ENCODE assay signal across 13 cellular contexts in genomic region chr3:52526151-52526561, GRCh38. TPM values are rescaled to one million over a fixed set of nuclear protein-coding genes. Genes with fewer than 3 reads are reported as not detected.
DNase-seq lines count a peak whose midpoint lies in the region; ATAC-seq and TF ChIP-seq lines count a peak whose summit lies in the region.
"Had no signal": no experiment of that assay in that cellular context is flagged by ENCODE, and none has a peak within 500 bp of the region (broad histone marks: within the 10 kb centered on the region; RNA-seq: fewer than 3 reads in every experiment).

No MANE protein-coding gene starts in this region.

- H2AFZ ChIP-seq in trophoblast cell (ENCODE audit: insufficient read depth, low read length, poor library complexity), result no peak overlapping the region

- H2AK5ac ChIP-seq in trophoblast cell (ENCODE audit: low read length), result peak overlapping the region; percentile 3

- H3K4me3 Mint-ChIP-seq in CD14-positive monocyte, result no peak overlapping the region
- H3K4me3 Mint-ChIP-seq: B cell had no signal

- no peak overlapping the region for H3K4me3 ChIP-seq in ascending aorta
- no peak overlapping the region for H3K4me3 ChIP-seq in trophoblast cell (ENCODE audit: low read depth, low read length)

- H2BK5ac ChIP-seq in trophoblast cell (ENCODE audit: low read depth, low read length, poor library complexity), result peak overlapping the region; percentile 28

- peak overlapping the region; percentile 1 for H2BK120ac ChIP-seq in trophoblast cell (ENCODE audit: insufficient read depth, low read length, poor library complexity)

- H3K4me1 ChIP-seq in ascending aorta, result peaks cover 0 to 19% of the 10 kb centered on the region in 2 donors
- H3K4me1 ChIP-seq in trophoblast cell (ENCODE audit: control insufficient read depth in 1 of 2, insufficient read depth in 2 of 2, low read length in 2 of 2), result peaks cover 48 to 49% of the 10 kb centered on the region in 2 experiments

- H3K9me3 Mint-ChIP-seq in CD14-positive monocyte, result no peaks in the 10 kb centered on the region

- H3K4me2 ChIP-seq in trophoblast cell (ENCODE audit: low read length), result peak overlapping the region; percentile 8

- H4K8ac ChIP-seq in trophoblast cell (ENCODE audit: low read depth, low read length), result peak overlapping the region; percentile 11

- peaks cover 5% of the 10 kb centered on the region for H3K79me2 ChIP-seq in trophoblast cell (ENCODE audit: control insufficient read depth, insufficient read depth, low read length, poor library complexity)

- peak overlapping the region; percentile 44 for H3K18ac ChIP-seq in trophoblast cell (ENCODE audit: low read length)

- DNase-seq in CD14-positive monocyte (ENCODE audit: low spot score) (peak; percentile 30), ascending aorta (ENCODE audit: low spot score in 2 of 2) (no peak), left cardiac atrium (peak; percentile 19), trophoblast cell (peak; percentile 29 to 41), NOMO-1 (lab: John Stamatoyannopoulos, UW; ENCODE audit: unreplicated experiment in 2 of 2) (no peak), A172 (ENCODE audit: low spot score) (no peak)
- DNase-seq: amygdala, NCI-H1048, NCI-H510A had no signal

- peaks cover 0 to 2% (median 1%) of the 10 kb centered on the region in 3 donors for H3K27me3 Mint-ChIP-seq in CD14-positive monocyte (ENCODE audit: low read depth in 3 of 3)
- H3K27me3 Mint-ChIP-seq: B cell had no signal

- no peaks in the 10 kb centered on the region for H3K27me3 ChIP-seq in ascending aorta
- H3K27me3 ChIP-seq in trophoblast cell (ENCODE audit: insufficient read depth, low read length), result no peaks in the 10 kb centered on the region

- H3K9ac ChIP-seq in trophoblast cell (ENCODE audit: low read length), result no peak overlapping the region

- TF ChIP-seq CTCF in CD14-positive monocyte (IDR thresholded peaks at IDR 0.05) (no peak), ascending aorta (IDR thresholded peaks at IDR 0.05) (no peak)

- peak overlapping the region; percentile 60 for H4K91ac ChIP-seq in trophoblast cell (ENCODE audit: low read depth, low read length)

- peaks cover 46 to 66% of the 10 kb centered on the region in 2 donors for H3K36me3 Mint-ChIP-seq in CD14-positive monocyte

- H3K14ac ChIP-seq in trophoblast cell (ENCODE audit: low read length), result peak overlapping the region; percentile 28

- H3K36me3 ChIP-seq in ascending aorta (peaks cover 9 to 11% of the 10 kb centered on the region in 2 donors), trophoblast cell (ENCODE audit: control insufficient read depth in 1 of 2, insufficient read depth in 2 of 2, low read length in 2 of 2) (peaks cover 58 to 67% of the 10 kb centered on the region in 2 experiments)

- intact Hi-C loops in CD14-positive monocyte (cut with micrococcal nuclease), result no loop called here
- intact Hi-C loops in ascending aorta (cut with DNase I), result no loop called here
- intact Hi-C loops in left cardiac atrium (cut with DNase I), result no loop called here

- no peak overlapping the region for H4K12ac ChIP-seq in trophoblast cell (ENCODE audit: low read depth, low read length)

- H3K4me1 Mint-ChIP-seq in CD14-positive monocyte, result peaks cover 3% of the 10 kb centered on the region
- H3K4me1 Mint-ChIP-seq: B cell had no signal

- peaks cover 20% of the 10 kb centered on the region for H3K79me1 ChIP-seq in trophoblast cell (ENCODE audit: low read length)

- no peak overlapping the region for H3K23ac ChIP-seq in trophoblast cell (ENCODE audit: low read length)

- H3K27ac ChIP-seq in ascending aorta, result peak overlapping the region; percentile 68 to 85
- peak overlapping the region; percentile 78 for H3K27ac ChIP-seq in trophoblast cell (ENCODE audit: low read depth, low read length)

- H2BK12ac ChIP-seq in trophoblast cell (ENCODE audit: low read length), result peak overlapping the region; percentile 24

- no peaks in the 10 kb centered on the region for H3K9me3 ChIP-seq in ascending aorta
- peaks cover 3% of the 10 kb centered on the region for H3K9me3 ChIP-seq in trophoblast cell (ENCODE audit: insufficient read depth, low read depth, low read length)

- H3K4ac ChIP-seq in trophoblast cell (ENCODE audit: low read depth, low read length), result no peak overlapping the region

- ATAC-seq in left cardiac atrium (no peak), GM18511 (IDR thresholded peaks at IDR 0.05; ENCODE audit: unreplicated experiment) (no peak), GM21576 (IDR thresholded peaks at IDR 0.05; ENCODE audit: unreplicated experiment) (no peak)

- H3K27ac Mint-ChIP-seq in CD14-positive monocyte, result peak overlapping the region in 3 of 7 donors; percentile 24 to 75 (median 63)
- H3K27ac Mint-ChIP-seq: B cell had no signal

- no CpG with 5 or more reads among the region's 5 CpGs for WGBS in trophoblast cell (ENCODE audit: extremely low coverage, insufficient coverage, insufficient read length)

RNA-seq across cellular contexts. Expression of gene NT5DC2, which starts 7.5 kb away (rescaled TPM):
- under 1 TPM; 0.66 to 0.67 TPM for polyA plus RNA-seq in CD14-positive monocyte
- total RNA-seq in ascending aorta, result 95.5 TPM
- 100 to 1,000 TPM; 114 to 141 TPM for total RNA-seq in left cardiac atrium
- 247 and 254 TPM in 2 replicates for polyA plus RNA-seq in trophoblast cell (2013)
- total RNA-seq in A172 (2014; rRNA removed; shearing (Covaris generic)), result 65.6 and 92.3 TPM in 2 replicates

RNA-seq across cellular contexts. Expression of gene UQCC5, which starts 10.2 kb away (rescaled TPM):
- 10 to 100 TPM; 43.3 to 52.1 TPM for polyA plus RNA-seq in CD14-positive monocyte
- not detected for total RNA-seq in ascending aorta
- total RNA-seq in left cardiac atrium, result 10 to 100 TPM; 52.9 to 70.4 TPM
- 68.9 TPM in 2 replicates for polyA plus RNA-seq in trophoblast cell (2013)
- total RNA-seq in A172 (2014; rRNA removed; shearing (Covaris generic)), result 17.1 and 47.0 TPM in 2 replicates

RNA-seq across cellular contexts. Expression of gene STAB1, which starts 31.0 kb away (rescaled TPM):
- 10 to 100 TPM in 1 of 2 donors, 1 to 10 TPM in 1; 3.8 to 15.8 TPM for polyA plus RNA-seq in CD14-positive monocyte
- total RNA-seq in ascending aorta, result 363 TPM
- total RNA-seq in left cardiac atrium, result 100 to 1,000 TPM; 169 to 195 TPM
- 0.14 and 0.19 TPM in 2 replicates for polyA plus RNA-seq in trophoblast cell (2013)
- 0.12 TPM in 1 of 2 replicates, not detected in the other for total RNA-seq in A172 (2014; rRNA removed; shearing (Covaris generic))
- total RNA-seq: Daoy had no signal

Comparison
In these comparisons a context has a peak if more than half of its experiments do, and no peak if none do; other contexts are left out.
1. DNase-seq: peak in CD14-positive monocyte (single experiment), left cardiac atrium (single experiment) and trophoblast cell (2 of 2); none in ascending aorta (0 of 2), NOMO-1 (0 of 2) and A172 (single experiment).
2. RNA of gene UQCC5, which starts 10.2 kb away (total RNA-seq): 52.9 to 70.4 TPM in left cardiac atrium and 17.1 to 47.0 TPM in A172; not detected in ascending aorta (single experiment); every median in the first group is over 10 times any median in the second.
3. RNA of gene STAB1, which starts 31.0 kb away (total RNA-seq): 363 TPM in ascending aorta (single experiment) and 169 to 195 TPM in left cardiac atrium; 0.12 TPM in A172; every median in the first group is over 100 times any median in the second.